Comparison of ENCODE assay signal across 14 cellular contexts in genomic region chrX:18895157-18895952, GRCh38.
DNase-seq lines count a peak whose midpoint lies in the region; ATAC-seq and TF ChIP-seq lines count a peak whose summit lies in the region.
"Had no signal": no experiment of that assay in that cellular context is flagged by ENCODE, and none has a peak within 500 bp of the region (broad histone marks: within the 10 kb centered on the region; RNA-seq: fewer than 3 reads in every experiment).

No MANE protein-coding gene starts in this region.

- TF ChIP-seq CTCF in lower lobe of right lung (IDR thresholded peaks at IDR 0.05) (peak; percentile 38), stomach (IDR thresholded peaks at IDR 0.05) (no peak), thyroid gland (IDR thresholded peaks at IDR 0.05) (no peak)

- WGBS in aorta, 2 donors = 8 to 51% methylated on average over 20 of the region's 20 CpGs
- WGBS in stomach, 5 donors = 61 to 88% (median 82%) methylated on average over 13 to 20 of the region's 20 CpGs
- WGBS in thyroid gland, 2 donors = 78 to 83% methylated on average over 12 to 14 of the region's 20 CpGs

- H3K27me3 ChIP-seq in lower lobe of right lung (ENCODE audit: low read depth) (no peaks in the 10 kb centered on the region), aorta (ENCODE audit: control insufficient read depth in 1 of 2, insufficient read depth in 2 of 2, low read length in 1 of 2) (no peaks in the 10 kb centered on the region), stomach (no peaks in the 10 kb centered on the region), thyroid gland (no peaks in the 10 kb centered on the region)

- H3K4me3 ChIP-seq in lower lobe of right lung (no peak overlapping the region), aorta (ENCODE audit: low read length in 2 of 2) (no peak overlapping the region), stomach (no peak overlapping the region), thyroid gland (replicated peaks in 1 of 3) (no peak overlapping the region)
- H3K4me3 ChIP-seq: A549 had no signal

- no peaks in the 10 kb centered on the region for H3K4me1 ChIP-seq in lower lobe of right lung
- H3K4me1 ChIP-seq in aorta (ENCODE audit: control insufficient read depth in 1 of 2, insufficient read depth in 2 of 2, low read length in 2 of 2) = no peaks in the 10 kb centered on the region
- H3K4me1 ChIP-seq in stomach = peaks cover 0 to 6% (median 0%) of the 10 kb centered on the region in 4 donors
- H3K4me1 ChIP-seq in thyroid gland = no peaks in the 10 kb centered on the region
- H3K4me1 ChIP-seq: A549 had no signal

- DNase-seq in NCI-H2171 treated with DMSO at 0.1 percent for 48 hours (lab: John Stamatoyannopoulos, UW) = peak; percentile 41
- DNase-seq in NCI-H2171 (lab: John Stamatoyannopoulos, UW) = no peak
- DNase-seq in epidermal melanocyte (ENCODE audit: insufficient read length, low spot score) = peak; percentile 47
- peak; percentile 51 for DNase-seq in lower lobe of right lung
- peak; percentile 72 to 87 for DNase-seq in aorta
- no peak for DNase-seq in activated effector memory CD4-positive, alpha-beta T cell treated with Interleukin-2 at 50 U/mL for 16 hours
- no peak for DNase-seq in stomach
- DNase-seq in thyroid gland = no peak
- DNase-seq: activated CD4-positive, alpha-beta T cell treated with anti-CD3 and anti-CD28 coated beads for 1 hour; NCI-H1436 had no signal

- H3K27ac ChIP-seq in lower lobe of right lung (peak overlapping the region; percentile 24), aorta (ENCODE audit: low read depth in 1 of 2, low read length in 2 of 2) (peak overlapping the region in 1 of 2 donors; percentile 93), stomach (peak overlapping the region in 2 of 5 donors; percentile 36 to 46), thyroid gland (no peak overlapping the region)

- H3K36me3 ChIP-seq in lower lobe of right lung (no peaks in the 10 kb centered on the region), aorta (ENCODE audit: control insufficient read depth in 1 of 2, insufficient read depth in 2 of 2, low read length in 1 of 2) (no peaks in the 10 kb centered on the region), stomach (peaks cover 0 to 43% (median 34%) of the 10 kb centered on the region in 4 donors), thyroid gland (no peaks in the 10 kb centered on the region)

- no peak for TF ChIP-seq EP300 in stomach (IDR thresholded peaks at IDR 0.05)

- H3K9me3 ChIP-seq in lower lobe of right lung (no peaks in the 10 kb centered on the region), aorta (ENCODE audit: control insufficient read depth, low read length) (no peaks in the 10 kb centered on the region), stomach (no peaks in the 10 kb centered on the region), thyroid gland (no peaks in the 10 kb centered on the region)
- H3K9me3 ChIP-seq: A549 had no signal

- intact Hi-C loops in lower lobe of right lung (cut with DNase I) = no loop called here
- intact Hi-C loops in aorta (cut with DNase I) = loop anchor here (2.0 to 5.0 kb wide), 5 partner anchors 208 to 503 kb away; no protein-coding TSS in a partner anchor
- intact Hi-C loops in stomach (cut with DNase I; ENCODE audit: low total_unique reads) = loop anchor here (10.0 kb wide), 1 partner anchor 491 kb away; no protein-coding TSS in a partner anchor
- intact Hi-C loops in thyroid gland (cut with DNase I) = loop anchor here (10.0 kb wide), 1 partner anchor 481 kb away; no protein-coding TSS in a partner anchor

- ATAC-seq in lower lobe of right lung (peak; percentile 54 to 63), aorta (ENCODE audit: low FRiP score) (peak; percentile 79)
- ATAC-seq: A549; activated naive CD4-positive, alpha-beta T cell treated with anti-CD3 and anti-CD28 coated beads, Interleukin-2, amount 50 U/mL, for 72 hours; Panc1; stimulated activated effector memory CD8-positive, alpha-beta T cell treated with anti-CD3 and anti-CD28 coated beads, Interleukin-12 subunit alpha, Interleukin-12 subunit beta, amount 100 ng/mL, for 72 hours had no signal

- TF ChIP-seq POLR2A in stomach (IDR thresholded peaks at IDR 0.05) (no peak), thyroid gland (IDR thresholded peaks at IDR 0.05) (no peak)

Comparison
In these comparisons a context has a peak if more than half of its experiments do, and no peak if none do; other contexts are left out.
1. DNase-seq: peak in NCI-H2171 treated with DMSO at 0.1 percent for 48 hours (single experiment), epidermal melanocyte (single experiment), lower lobe of right lung (single experiment) and aorta (2 of 2); none in NCI-H2171 (single experiment), activated effector memory CD4-positive, alpha-beta T cell treated with Interleukin-2 at 50 U/mL for 16 hours (single experiment), stomach (single experiment) and thyroid gland (0 of 2).